Comparison of ENCODE assay signal across 8 cellular contexts in genomic region chr13:40676007-40676406, GRCh38.
"Had no signal": no experiment of that assay in that cellular context is flagged by ENCODE, and none has a peak within 500 bp of the region (broad histone marks: within the 10 kb centered on the region; RNA-seq: fewer than 3 reads in every experiment).

No MANE protein-coding gene starts in this region.

- H3K4me3 ChIP-seq: GM23248 had no signal

- H3K9ac ChIP-seq: GM23248 had no signal

- FAIRE-seq: H1, H54, HTR-8/SVneo had no signal

- DNase-seq: GM23248, H9, HCEC 1CT, IMR-90, KBM-7 had no signal

- H3K27ac ChIP-seq: GM23248 had no signal

- H2AFZ ChIP-seq: GM23248 had no signal
